ENCODE assay signal across 8 cellular contexts in genomic region chr2:231181848-231182247, GRCh38. TPM values are rescaled to one million over a fixed set of nuclear protein-coding genes. Genes with fewer than 3 reads are reported as not detected.
DNase-seq lines count a peak whose midpoint lies in the region; ATAC-seq and TF ChIP-seq lines count a peak whose summit lies in the region.

No MANE protein-coding gene starts in this region.

- peaks cover 20% of the 10 kb centered on the region for H3K4me1 ChIP-seq in BE2C

- H3K4me3 ChIP-seq in BE2C (ENCODE audit: low read depth, low read length) (no peak overlapping the region), MG63 (no peak overlapping the region), coronary artery (no peak overlapping the region)

- H3K27me3 ChIP-seq in BE2C (no peaks in the 10 kb centered on the region), MG63 (no peaks in the 10 kb centered on the region)

- peak; percentile 49 for ATAC-seq in GM21390 (IDR thresholded peaks at IDR 0.05; ENCODE audit: unreplicated experiment)
- peak; percentile 33 for ATAC-seq in omental fat pad (ENCODE audit: low FRiP score)
- ATAC-seq in HG02970 (IDR thresholded peaks at IDR 0.05; ENCODE audit: low FRiP score, unreplicated experiment) = no peak
- no peak for ATAC-seq in HG03025 (IDR thresholded peaks at IDR 0.05; ENCODE audit: low FRiP score, unreplicated experiment)

- H3K27ac ChIP-seq in coronary artery = peak overlapping the region; percentile 54 to 87

- H3K36me3 ChIP-seq in BE2C = no peaks in the 10 kb centered on the region
- H3K36me3 ChIP-seq in MG63 = no peaks in the 10 kb centered on the region

- 0 out of 2 replicates have a peak, but pooled peaks have one; percentile 11 for TF ChIP-seq CTCF in BE2C (IDR thresholded peaks at IDR 0.05; ENCODE audit: low read depth, low read length)
- no peak for TF ChIP-seq CTCF in coronary artery (IDR thresholded peaks at IDR 0.05)
- TF ChIP-seq CTCF in omental fat pad (IDR thresholded peaks at IDR 0.05) = no peak

- H3K9me3 ChIP-seq in BE2C (no peaks in the 10 kb centered on the region; the same call in 1 of the 2 replicates), MG63 (no peaks in the 10 kb centered on the region)

- DNase-seq in BE2C = peak; percentile 74
- DNase-seq in MG63 = peak; percentile 80
- peak; percentile 88 for DNase-seq in coronary artery (ENCODE audit: low spot score)
- DNase-seq in omental fat pad (ENCODE audit: low spot score) = no peak
- no peak for DNase-seq in SK-N-DZ (ENCODE audit: low spot score)

RNA-seq across cellular contexts. Expression of gene ARMC9, which starts 16.6 kb away (rescaled TPM):
- 24.7 TPM for polyA plus RNA-seq in BE2C (2012; ENCODE audit: insufficient read depth, insufficient read length, low read depth)
- 15.2 and 51.5 TPM in 2 replicates for total RNA-seq in MG63 (2014; rRNA removed; shearing (Covaris generic); ENCODE audit: low replicate concordance)
- total RNA-seq in omental fat pad = 10 to 100 TPM in 1 of 4 donors, 1 to 10 TPM in 3; 2.8 to 15.9 (median 6.6) TPM
- polyA plus RNA-seq in SK-N-DZ (2014; cell fraction: cytosol; rRNA removed) = 18.7 and 23.3 TPM in 2 replicates
- 11.0 and 17.2 TPM in 2 replicates for polyA plus RNA-seq in SK-N-DZ (2014; cell fraction: nucleus; rRNA removed)

RNA-seq across cellular contexts. Expression of gene HTR2B, which starts 57.0 kb away (rescaled TPM):
- 8.6 TPM for polyA plus RNA-seq in BE2C (2012; ENCODE audit: insufficient read depth, insufficient read length, low read depth)
- not detected in 2 replicates for total RNA-seq in MG63 (2014; rRNA removed; shearing (Covaris generic); ENCODE audit: low replicate concordance)
- total RNA-seq in omental fat pad = 1 to 10 TPM in 2 of 4 donors, under 1 TPM in 2; 0.37 to 1.5 (median 0.87) TPM
- polyA plus RNA-seq in SK-N-DZ (2014; cell fraction: cytosol; rRNA removed) = not detected in 2 replicates
- polyA plus RNA-seq in SK-N-DZ (2014; cell fraction: nucleus; rRNA removed) = not detected in 2 replicates

Comparison
In these comparisons a context has a peak if more than half of its experiments do, and no peak if none do; other contexts are left out.
1. DNase-seq: peak in BE2C (single experiment), MG63 (single experiment) and coronary artery (single experiment); none in omental fat pad (single experiment) and SK-N-DZ (single experiment).
2. ATAC-seq: peak in GM21390 (single experiment) and omental fat pad (single experiment); none in HG02970 (single experiment) and HG03025 (single experiment).